Comparison of ENCODE assay signal across 1 cellular context in the genomic region with DNA sequence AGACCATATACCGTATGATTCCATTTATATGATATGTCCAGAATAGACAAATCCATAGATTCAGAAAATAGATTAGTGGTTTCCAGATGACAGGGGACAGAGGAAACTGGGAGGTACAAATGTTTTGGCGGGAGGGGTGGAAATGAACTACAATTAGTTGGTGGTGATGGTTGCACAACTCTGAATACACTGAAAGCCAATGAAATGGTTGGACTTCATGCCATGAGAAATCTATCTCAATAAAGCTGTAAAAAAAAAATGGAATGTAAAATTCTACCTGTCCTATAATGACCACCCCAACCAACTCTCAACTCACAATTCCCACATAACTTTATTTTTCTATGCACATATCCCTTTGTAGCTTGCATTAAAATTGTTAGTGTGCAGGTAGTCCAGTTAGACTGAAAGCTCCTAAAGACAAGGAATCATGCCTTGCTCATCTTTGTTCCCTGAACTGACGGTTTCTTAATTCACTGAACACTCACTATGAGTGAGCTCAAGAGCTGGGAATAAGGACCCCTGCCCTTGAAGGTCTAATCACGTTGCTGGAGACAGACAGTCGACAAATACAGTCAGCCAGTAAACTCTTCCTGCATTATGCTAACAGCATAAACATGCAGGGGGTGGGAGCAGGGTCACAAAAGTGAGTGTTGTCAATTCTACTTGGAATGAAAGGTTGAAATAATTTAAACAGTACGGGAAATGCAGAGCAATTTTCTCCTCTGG.
TF ChIP-seq lines count a peak whose summit lies in the region.

No MANE protein-coding gene starts in this region.

TF ChIP-seq in HepG2, 621 proteins besides CTCF, POLR2A, EP300 and RAD21 (continued from another document and continues in another):
- TF ChIP-seq, protein P1, sequence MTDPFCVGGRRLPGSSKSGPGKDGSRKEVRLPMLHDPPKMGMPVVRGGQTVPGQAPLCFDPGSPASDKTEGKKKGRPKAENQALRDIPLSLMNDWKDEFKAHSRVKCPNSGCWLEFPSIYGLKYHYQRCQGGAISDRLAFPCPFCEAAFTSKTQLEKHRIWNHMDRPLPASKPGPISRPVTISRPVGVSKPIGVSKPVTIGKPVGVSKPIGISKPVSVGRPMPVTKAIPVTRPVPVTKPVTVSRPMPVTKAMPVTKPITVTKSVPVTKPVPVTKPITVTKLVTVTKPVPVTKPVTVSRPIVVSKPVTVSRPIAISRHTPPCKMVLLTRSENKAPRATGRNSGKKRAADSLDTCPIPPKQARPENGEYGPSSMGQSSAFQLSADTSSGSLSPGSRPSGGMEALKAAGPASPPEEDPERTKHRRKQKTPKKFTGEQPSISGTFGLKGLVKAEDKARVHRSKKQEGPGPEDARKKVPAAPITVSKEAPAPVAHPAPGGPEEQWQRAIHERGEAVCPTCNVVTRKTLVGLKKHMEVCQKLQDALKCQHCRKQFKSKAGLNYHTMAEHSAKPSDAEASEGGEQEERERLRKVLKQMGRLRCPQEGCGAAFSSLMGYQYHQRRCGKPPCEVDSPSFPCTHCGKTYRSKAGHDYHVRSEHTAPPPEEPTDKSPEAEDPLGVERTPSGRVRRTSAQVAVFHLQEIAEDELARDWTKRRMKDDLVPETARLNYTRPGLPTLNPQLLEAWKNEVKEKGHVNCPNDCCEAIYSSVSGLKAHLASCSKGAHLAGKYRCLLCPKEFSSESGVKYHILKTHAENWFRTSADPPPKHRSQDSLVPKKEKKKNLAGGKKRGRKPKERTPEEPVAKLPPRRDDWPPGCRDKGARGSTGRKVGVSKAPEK (CRISPR knock-in tag; IDR thresholded peaks at IDR 0.05; ENCODE audit: borderline replicate concordance) = no peak
- TF ChIP-seq ZBTB7B (CRISPR knock-in tag; IDR thresholded peaks at IDR 0.05) (no peak), FOXA1 (IDR thresholded peaks at IDR 0.05) (no peak), FOXA1 (CRISPR knock-in tag; IDR thresholded peaks at IDR 0.05) (0 out of 2 replicates have a peak, but pooled peaks have one; percentile 13), ZNF3 (CRISPR knock-in tag; IDR thresholded peaks at IDR 0.05) (no peak), SALL1 (CRISPR knock-in tag; IDR thresholded peaks at IDR 0.05) (no peak), ZNF264 (CRISPR knock-in tag; IDR thresholded peaks at IDR 0.05) (peak; percentile 72; the same call in 1 of the 2 replicates), ZNF101 (CRISPR knock-in tag; IDR thresholded peaks at IDR 0.05; ENCODE audit: borderline replicate concordance, low read depth) (no peak), HOXA7 (CRISPR knock-in tag; IDR thresholded peaks at IDR 0.05) (no peak), ARHGAP35 (CRISPR knock-in tag; IDR thresholded peaks at IDR 0.05; ENCODE audit: borderline replicate concordance) (no peak), ZFX (CRISPR knock-in tag; IDR thresholded peaks at IDR 0.05; ENCODE audit: low read depth) (no peak), SYNCRIP (IDR thresholded peaks at IDR 0.05; ENCODE audit: insufficient read depth, low read depth, low read length) (no peak), HDAC1 (CRISPR knock-in tag; IDR thresholded peaks at IDR 0.05) (no peak), ZNF432 (CRISPR knock-in tag; IDR thresholded peaks at IDR 0.05; ENCODE audit: borderline replicate concordance) (no peak), ZNF589 (CRISPR knock-in tag; conservative IDR thresholded peaks at IDR 0.05) (no peak), ZNF331 (CRISPR knock-in tag; IDR thresholded peaks at IDR 0.05) (no peak), TAF1 (CRISPR knock-in tag; IDR thresholded peaks at IDR 0.05) (no peak), RBM22 (optimal IDR thresholded peaks at IDR 0.05; ENCODE audit: low read length) (no peak), ELF1 (CRISPR knock-in tag; IDR thresholded peaks at IDR 0.05) (no peak), ZNF382 (CRISPR knock-in tag; IDR thresholded peaks at IDR 0.05; ENCODE audit: borderline replicate concordance) (no peak), ZSCAN21 (CRISPR knock-in tag; IDR thresholded peaks at IDR 0.05; ENCODE audit: borderline replicate concordance) (no peak), ZNF75D (CRISPR knock-in tag; IDR thresholded peaks at IDR 0.05; ENCODE audit: borderline replicate concordance) (no peak), ELF3 (CRISPR knock-in tag; IDR thresholded peaks at IDR 0.05) (no peak), ZNF614 (CRISPR knock-in tag; IDR thresholded peaks at IDR 0.05; ENCODE audit: borderline replicate concordance) (no peak), ZNF792 (CRISPR knock-in tag; IDR thresholded peaks at IDR 0.05) (no peak), MIXL1 (CRISPR knock-in tag; IDR thresholded peaks at IDR 0.05) (0 out of 2 replicates have a peak, but pooled peaks have one; percentile 12), ZKSCAN8 (CRISPR knock-in tag; IDR thresholded peaks at IDR 0.05; ENCODE audit: borderline replicate concordance) (no peak; the same call in 1 of the 2 replicates), ZNF431 (CRISPR knock-in tag; IDR thresholded peaks at IDR 0.05; ENCODE audit: borderline replicate concordance, low read depth) (no peak), SRY (CRISPR knock-in tag; IDR thresholded peaks at IDR 0.05) (no peak), IRF2 (CRISPR knock-in tag; IDR thresholded peaks at IDR 0.05) (0 out of 2 replicates have a peak, but pooled peaks have one; percentile 41), MEF2D (CRISPR knock-in tag; IDR thresholded peaks at IDR 0.05) (no peak), CHD4 (IDR thresholded peaks at IDR 0.05; ENCODE audit: borderline replicate concordance, low read length) (no peak), RBFOX2 (IDR thresholded peaks at IDR 0.05; ENCODE audit: low read depth, low read length) (no peak), ZNF251 (CRISPR knock-in tag; IDR thresholded peaks at IDR 0.05) (no peak), POGZ (CRISPR knock-in tag; IDR thresholded peaks at IDR 0.05) (no peak)
- TF ChIP-seq, protein P2, sequence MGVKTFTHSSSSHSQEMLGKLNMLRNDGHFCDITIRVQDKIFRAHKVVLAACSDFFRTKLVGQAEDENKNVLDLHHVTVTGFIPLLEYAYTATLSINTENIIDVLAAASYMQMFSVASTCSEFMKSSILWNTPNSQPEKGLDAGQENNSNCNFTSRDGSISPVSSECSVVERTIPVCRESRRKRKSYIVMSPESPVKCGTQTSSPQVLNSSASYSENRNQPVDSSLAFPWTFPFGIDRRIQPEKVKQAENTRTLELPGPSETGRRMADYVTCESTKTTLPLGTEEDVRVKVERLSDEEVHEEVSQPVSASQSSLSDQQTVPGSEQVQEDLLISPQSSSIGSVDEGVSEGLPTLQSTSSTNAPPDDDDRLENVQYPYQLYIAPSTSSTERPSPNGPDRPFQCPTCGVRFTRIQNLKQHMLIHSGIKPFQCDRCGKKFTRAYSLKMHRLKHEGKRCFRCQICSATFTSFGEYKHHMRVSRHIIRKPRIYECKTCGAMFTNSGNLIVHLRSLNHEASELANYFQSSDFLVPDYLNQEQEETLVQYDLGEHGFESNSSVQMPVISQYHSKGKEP (CRISPR knock-in tag; IDR thresholded peaks at IDR 0.05) = no peak
- TF ChIP-seq, protein P3, sequence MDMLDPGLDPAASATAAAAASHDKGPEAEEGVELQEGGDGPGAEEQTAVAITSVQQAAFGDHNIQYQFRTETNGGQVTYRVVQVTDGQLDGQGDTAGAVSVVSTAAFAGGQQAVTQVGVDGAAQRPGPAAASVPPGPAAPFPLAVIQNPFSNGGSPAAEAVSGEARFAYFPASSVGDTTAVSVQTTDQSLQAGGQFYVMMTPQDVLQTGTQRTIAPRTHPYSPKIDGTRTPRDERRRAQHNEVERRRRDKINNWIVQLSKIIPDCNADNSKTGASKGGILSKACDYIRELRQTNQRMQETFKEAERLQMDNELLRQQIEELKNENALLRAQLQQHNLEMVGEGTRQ (IDR thresholded peaks at IDR 0.05; ENCODE audit: low read depth, low read length) = no peak
- TF ChIP-seq, protein P3 (CRISPR knock-in tag; IDR thresholded peaks at IDR 0.05; ENCODE audit: borderline replicate concordance) = no peak
- TF ChIP-seq, protein P4, sequence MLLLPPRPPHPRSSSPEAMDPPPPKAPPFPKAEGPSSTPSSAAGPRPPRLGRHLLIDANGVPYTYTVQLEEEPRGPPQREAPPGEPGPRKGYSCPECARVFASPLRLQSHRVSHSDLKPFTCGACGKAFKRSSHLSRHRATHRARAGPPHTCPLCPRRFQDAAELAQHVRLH (CRISPR knock-in tag; IDR thresholded peaks at IDR 0.05; ENCODE audit: borderline replicate concordance, low read depth) = no peak
- TF ChIP-seq, protein P5, sequence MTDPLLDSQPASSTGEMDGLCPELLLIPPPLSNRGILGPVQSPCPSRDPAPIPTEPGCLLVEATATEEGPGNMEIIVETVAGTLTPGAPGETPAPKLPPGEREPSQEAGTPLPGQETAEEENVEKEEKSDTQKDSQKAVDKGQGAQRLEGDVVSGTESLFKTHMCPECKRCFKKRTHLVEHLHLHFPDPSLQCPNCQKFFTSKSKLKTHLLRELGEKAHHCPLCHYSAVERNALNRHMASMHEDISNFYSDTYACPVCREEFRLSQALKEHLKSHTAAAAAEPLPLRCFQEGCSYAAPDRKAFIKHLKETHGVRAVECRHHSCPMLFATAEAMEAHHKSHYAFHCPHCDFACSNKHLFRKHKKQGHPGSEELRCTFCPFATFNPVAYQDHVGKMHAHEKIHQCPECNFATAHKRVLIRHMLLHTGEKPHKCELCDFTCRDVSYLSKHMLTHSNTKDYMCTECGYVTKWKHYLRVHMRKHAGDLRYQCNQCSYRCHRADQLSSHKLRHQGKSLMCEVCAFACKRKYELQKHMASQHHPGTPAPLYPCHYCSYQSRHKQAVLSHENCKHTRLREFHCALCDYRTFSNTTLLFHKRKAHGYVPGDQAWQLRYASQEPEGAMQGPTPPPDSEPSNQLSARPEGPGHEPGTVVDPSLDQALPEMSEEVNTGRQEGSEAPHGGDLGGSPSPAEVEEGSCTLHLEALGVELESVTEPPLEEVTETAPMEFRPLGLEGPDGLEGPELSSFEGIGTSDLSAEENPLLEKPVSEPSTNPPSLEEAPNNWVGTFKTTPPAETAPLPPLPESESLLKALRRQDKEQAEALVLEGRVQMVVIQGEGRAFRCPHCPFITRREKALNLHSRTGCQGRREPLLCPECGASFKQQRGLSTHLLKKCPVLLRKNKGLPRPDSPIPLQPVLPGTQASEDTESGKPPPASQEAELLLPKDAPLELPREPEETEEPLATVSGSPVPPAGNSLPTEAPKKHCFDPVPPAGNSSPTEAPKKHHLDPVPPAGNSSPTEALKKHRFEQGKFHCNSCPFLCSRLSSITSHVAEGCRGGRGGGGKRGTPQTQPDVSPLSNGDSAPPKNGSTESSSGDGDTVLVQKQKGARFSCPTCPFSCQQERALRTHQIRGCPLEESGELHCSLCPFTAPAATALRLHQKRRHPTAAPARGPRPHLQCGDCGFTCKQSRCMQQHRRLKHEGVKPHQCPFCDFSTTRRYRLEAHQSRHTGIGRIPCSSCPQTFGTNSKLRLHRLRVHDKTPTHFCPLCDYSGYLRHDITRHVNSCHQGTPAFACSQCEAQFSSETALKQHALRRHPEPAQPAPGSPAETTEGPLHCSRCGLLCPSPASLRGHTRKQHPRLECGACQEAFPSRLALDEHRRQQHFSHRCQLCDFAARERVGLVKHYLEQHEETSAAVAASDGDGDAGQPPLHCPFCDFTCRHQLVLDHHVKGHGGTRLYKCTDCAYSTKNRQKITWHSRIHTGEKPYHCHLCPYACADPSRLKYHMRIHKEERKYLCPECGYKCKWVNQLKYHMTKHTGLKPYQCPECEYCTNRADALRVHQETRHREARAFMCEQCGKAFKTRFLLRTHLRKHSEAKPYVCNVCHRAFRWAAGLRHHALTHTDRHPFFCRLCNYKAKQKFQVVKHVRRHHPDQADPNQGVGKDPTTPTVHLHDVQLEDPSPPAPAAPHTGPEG (CRISPR knock-in tag; IDR thresholded peaks at IDR 0.05) = no peak
- TF ChIP-seq, protein P6, sequence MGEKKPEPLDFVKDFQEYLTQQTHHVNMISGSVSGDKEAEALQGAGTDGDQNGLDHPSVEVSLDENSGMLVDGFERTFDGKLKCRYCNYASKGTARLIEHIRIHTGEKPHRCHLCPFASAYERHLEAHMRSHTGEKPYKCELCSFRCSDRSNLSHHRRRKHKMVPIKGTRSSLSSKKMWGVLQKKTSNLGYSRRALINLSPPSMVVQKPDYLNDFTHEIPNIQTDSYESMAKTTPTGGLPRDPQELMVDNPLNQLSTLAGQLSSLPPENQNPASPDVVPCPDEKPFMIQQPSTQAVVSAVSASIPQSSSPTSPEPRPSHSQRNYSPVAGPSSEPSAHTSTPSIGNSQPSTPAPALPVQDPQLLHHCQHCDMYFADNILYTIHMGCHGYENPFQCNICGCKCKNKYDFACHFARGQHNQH (CRISPR knock-in tag; IDR thresholded peaks at IDR 0.05) = no peak
- TF ChIP-seq, protein P7, sequence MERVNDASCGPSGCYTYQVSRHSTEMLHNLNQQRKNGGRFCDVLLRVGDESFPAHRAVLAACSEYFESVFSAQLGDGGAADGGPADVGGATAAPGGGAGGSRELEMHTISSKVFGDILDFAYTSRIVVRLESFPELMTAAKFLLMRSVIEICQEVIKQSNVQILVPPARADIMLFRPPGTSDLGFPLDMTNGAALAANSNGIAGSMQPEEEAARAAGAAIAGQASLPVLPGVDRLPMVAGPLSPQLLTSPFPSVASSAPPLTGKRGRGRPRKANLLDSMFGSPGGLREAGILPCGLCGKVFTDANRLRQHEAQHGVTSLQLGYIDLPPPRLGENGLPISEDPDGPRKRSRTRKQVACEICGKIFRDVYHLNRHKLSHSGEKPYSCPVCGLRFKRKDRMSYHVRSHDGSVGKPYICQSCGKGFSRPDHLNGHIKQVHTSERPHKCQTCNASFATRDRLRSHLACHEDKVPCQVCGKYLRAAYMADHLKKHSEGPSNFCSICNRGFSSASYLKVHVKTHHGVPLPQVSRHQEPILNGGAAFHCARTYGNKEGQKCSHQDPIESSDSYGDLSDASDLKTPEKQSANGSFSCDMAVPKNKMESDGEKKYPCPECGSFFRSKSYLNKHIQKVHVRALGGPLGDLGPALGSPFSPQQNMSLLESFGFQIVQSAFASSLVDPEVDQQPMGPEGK (CRISPR knock-in tag; IDR thresholded peaks at IDR 0.05) = peak; percentile 47; the same call in 1 of the 2 replicates
- TF ChIP-seq, protein P8, sequence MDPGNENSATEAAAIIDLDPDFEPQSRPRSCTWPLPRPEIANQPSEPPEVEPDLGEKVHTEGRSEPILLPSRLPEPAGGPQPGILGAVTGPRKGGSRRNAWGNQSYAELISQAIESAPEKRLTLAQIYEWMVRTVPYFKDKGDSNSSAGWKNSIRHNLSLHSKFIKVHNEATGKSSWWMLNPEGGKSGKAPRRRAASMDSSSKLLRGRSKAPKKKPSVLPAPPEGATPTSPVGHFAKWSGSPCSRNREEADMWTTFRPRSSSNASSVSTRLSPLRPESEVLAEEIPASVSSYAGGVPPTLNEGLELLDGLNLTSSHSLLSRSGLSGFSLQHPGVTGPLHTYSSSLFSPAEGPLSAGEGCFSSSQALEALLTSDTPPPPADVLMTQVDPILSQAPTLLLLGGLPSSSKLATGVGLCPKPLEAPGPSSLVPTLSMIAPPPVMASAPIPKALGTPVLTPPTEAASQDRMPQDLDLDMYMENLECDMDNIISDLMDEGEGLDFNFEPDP (CRISPR knock-in tag; conservative IDR thresholded peaks at IDR 0.05) = no peak
